Comparison of ENCODE assay signal across 29 cellular contexts in the genomic region with DNA sequence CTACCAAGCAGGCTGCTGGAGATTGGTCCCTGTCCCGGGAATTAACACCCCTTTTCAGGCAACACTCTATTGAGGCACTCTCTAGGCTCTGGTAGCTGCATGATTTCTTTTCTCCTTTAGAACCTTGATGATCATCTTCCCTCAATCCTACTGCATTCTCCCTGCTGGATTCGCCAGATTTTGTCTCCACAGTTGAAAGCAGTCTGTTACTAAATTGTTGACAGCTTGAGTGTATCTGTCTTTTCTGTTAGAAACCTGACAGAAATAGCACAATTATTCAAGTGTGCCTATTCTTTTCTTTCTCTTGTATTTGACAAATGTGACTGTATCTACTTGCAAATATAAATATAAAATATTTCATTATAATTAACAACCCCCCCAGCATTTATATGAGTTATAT.
"Had no signal": no experiment of that assay in that cellular context is flagged by ENCODE, and none has a peak within 500 bp of the region (broad histone marks: within the 10 kb centered on the region; RNA-seq: fewer than 3 reads in every experiment).

No MANE protein-coding gene starts in this region.

- ATAC-seq: activated CD4-positive, CD25-positive, alpha-beta regulatory T cell treated with anti-CD3 and anti-CD28 coated beads, Interleukin-2, amount 50 U/mL, for 24 hours; activated CD8-positive, alpha-beta T cell treated with anti-CD3 and anti-CD28 coated beads for 36 hours; activated naive CD8-positive, alpha-beta T cell treated with anti-CD3 and anti-CD28 coated beads, Interleukin-2, amount 50 U/mL, for 24 hours; body of pancreas; esophagus mucosa; T-helper 17 cell had no signal

- H3K27ac ChIP-seq: adrenal gland, body of pancreas, cardiac muscle cell, colonic mucosa, WERI-Rb-1 had no signal

- DNase-seq: activated B cell treated with CpG ODN at 0.5 μM for 24 hours; activated CD4-positive, alpha-beta T cell treated with anti-CD3 and anti-CD28 coated beads for 48 hours; activated CD4-positive, alpha-beta T cell treated with anti-CD3 and anti-CD28 coated beads, Interleukin-2, amount 50 U/mL, for 1 hour; activated CD4-positive, alpha-beta T cell treated with anti-CD3 and anti-CD28 coated beads, Interleukin-2, amount 50 U/mL, for 48 hours; activated CD8-positive, alpha-beta memory T cell treated with anti-CD3 and anti-CD28 coated beads for 24 hours; activated CD8-positive, alpha-beta memory T cell treated with anti-CD3 and anti-CD28 coated beads, Interleukin-2, amount 50 U/mL, for 4 hours; activated CD8-positive, alpha-beta T cell treated with anti-CD3 and anti-CD28 coated beads for 36 hours; activated effector memory CD4-positive, alpha-beta T cell treated with anti-CD3 and anti-CD28 coated beads, Interleukin-2, amount 50 U/mL, for 16 hours; activated naive CD4-positive, alpha-beta T cell treated with anti-CD3 and anti-CD28 coated beads for 36 hours; activated naive CD8-positive, alpha-beta T cell treated with anti-CD3 and anti-CD28 coated beads for 36 hours; activated naive CD8-positive, alpha-beta T cell treated with anti-CD3 and anti-CD28 coated beads, Interleukin-2, amount 50 U/mL, for 24 hours; activated T-cell treated with anti-CD3 and anti-CD28 coated beads, Interleukin-2, amount 50 U/mL, for 1 hour; activated T-cell treated with anti-CD3 and anti-CD28 coated beads, Interleukin-2, amount 50 U/mL, for 48 hours; adrenal gland; amygdala; aorta; body of pancreas; central memory CD4-positive, alpha-beta T cell; cerebellar nuclear complex; colonic mucosa; effector CD8-positive, alpha-beta T cell; foreskin fibroblast; T-helper 1 cell; T-helper 17 cell; T1000; WERI-Rb-1 had no signal

- H3K4me1 ChIP-seq: adrenal gland, body of pancreas, colonic mucosa had no signal

- H3K36me3 ChIP-seq: adrenal gland, cardiac muscle cell, colonic mucosa, WERI-Rb-1 had no signal

- H3K9me3 ChIP-seq: adrenal gland, body of pancreas, colonic mucosa had no signal

- H3K4me3 ChIP-seq: adrenal gland, body of pancreas, cardiac muscle cell, colonic mucosa had no signal

- H3K27me3 ChIP-seq: adrenal gland, body of pancreas, cardiac muscle cell, colonic mucosa had no signal
